1 cellular context compared by ENCODE assay signal in genomic region chr1:236273358-236273757, GRCh38.
TF ChIP-seq lines count a peak whose summit lies in the region.

No MANE protein-coding gene starts in this region.

TF ChIP-seq in GM12878, 131 proteins besides CTCF, POLR2A, EP300 and RAD21 (continued from another document):
- TF ChIP-seq ZBTB11 (CRISPR knock-in tag; IDR thresholded peaks at IDR 0.05) (no peak), NFIC (IDR thresholded peaks at IDR 0.05; ENCODE audit: low read depth, low read length) (no peak), SPI1 (IDR thresholded peaks at IDR 0.05; ENCODE audit: borderline replicate concordance, insufficient read depth, low read depth, low read length) (no peak), PKNOX1 (IDR thresholded peaks at IDR 0.05) (no peak), SREBF2 (IDR thresholded peaks at IDR 0.05; ENCODE audit: low read length) (no peak), TCF12 (IDR thresholded peaks at IDR 0.05; ENCODE audit: low read depth, low read length) (no peak), POLR2AphosphoS2 (IDR thresholded peaks at IDR 0.05; ENCODE audit: low read depth, low read length) (no peak), SUZ12 (IDR thresholded peaks at IDR 0.05; ENCODE audit: unreplicated experiment) (no peak), PML (IDR thresholded peaks at IDR 0.05; ENCODE audit: low read length) (no peak)
